23 cellular contexts compared by ENCODE assay signal in the genomic region with DNA sequence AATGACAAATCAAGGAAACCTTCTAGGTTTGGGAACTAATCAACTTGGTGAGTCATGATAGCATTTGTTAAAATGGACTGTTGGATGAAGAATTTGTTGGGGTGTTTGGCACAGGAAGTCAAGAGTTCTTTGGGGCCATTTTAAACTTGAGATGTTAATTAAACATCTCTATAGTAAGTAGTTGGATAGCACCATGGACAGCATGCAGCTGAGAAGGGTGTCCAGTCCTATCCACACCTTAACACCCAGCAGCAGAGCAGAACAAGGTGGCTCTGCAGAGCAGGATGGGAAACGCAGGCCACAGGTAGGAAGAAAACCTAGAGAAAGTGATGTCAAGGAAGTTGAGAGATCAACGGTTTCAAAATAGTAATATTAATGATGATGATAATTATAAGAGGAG. TPM values are rescaled to one million over a fixed set of nuclear protein-coding genes. Genes with fewer than 3 reads are reported as not detected.
DNase-seq lines count a peak whose midpoint lies in the region; ATAC-seq, FAIRE-seq and TF ChIP-seq lines count a peak whose summit lies in the region.
"Had no signal": no experiment of that assay in that cellular context is flagged by ENCODE, and none has a peak within 500 bp of the region (broad histone marks: within the 10 kb centered on the region; RNA-seq: fewer than 3 reads in every experiment).

No MANE protein-coding gene starts in this region.

- H3K9me3 Mint-ChIP-seq in stimulated activated naive CD8-positive, alpha-beta T cell treated with anti-CD3 and anti-CD28 coated beads, Interleukin-15, Interleukin-2, amounts not matched to agents 100 ng/mL and 50 ng/mL, for 24 hours = no peaks in the 10 kb centered on the region
- H3K9me3 Mint-ChIP-seq in stimulated activated naive CD8-positive, alpha-beta T cell treated with anti-CD3 and anti-CD28 coated beads, Interleukin-15, amount 100 ng/mL, for 72 hours = no peaks in the 10 kb centered on the region
- H3K9me3 Mint-ChIP-seq in HFFc6 = peaks cover 74% of the 10 kb centered on the region

- H4K20me1 ChIP-seq in GM12878 (ENCODE audit: control insufficient read depth, insufficient read depth) = no peaks in the 10 kb centered on the region
- no peaks in the 10 kb centered on the region for H4K20me1 ChIP-seq in PC-3 (ENCODE audit: low read length)

- no peaks in the 10 kb centered on the region for H3K9me2 ChIP-seq in PC-3 (replicated peaks; ENCODE audit: low read length)

- peak overlapping the region; percentile 3 for H3K27ac Mint-ChIP-seq in stimulated activated naive CD8-positive, alpha-beta T cell treated with anti-CD3 and anti-CD28 coated beads, Interleukin-15, Interleukin-2, amounts not matched to agents 100 ng/mL and 50 ng/mL, for 24 hours
- H3K27ac Mint-ChIP-seq in stimulated activated naive CD8-positive, alpha-beta T cell treated with anti-CD3 and anti-CD28 coated beads, Interleukin-15, amount 100 ng/mL, for 72 hours = no peak overlapping the region
- H3K27ac Mint-ChIP-seq in HFFc6 = no peak overlapping the region
- H3K27ac Mint-ChIP-seq: CD4-positive, alpha-beta memory T cell had no signal

- no peaks in the 10 kb centered on the region for H3K36me3 Mint-ChIP-seq in stimulated activated naive CD8-positive, alpha-beta T cell treated with anti-CD3 and anti-CD28 coated beads, Interleukin-15, Interleukin-2, amounts not matched to agents 100 ng/mL and 50 ng/mL, for 24 hours (ENCODE audit: low read depth)
- H3K36me3 Mint-ChIP-seq in HFFc6 (ENCODE audit: low read depth) = 0 out of 2 replicates have a peak, but pooled peaks cover 8% of the 10 kb centered on the region
- H3K36me3 Mint-ChIP-seq: CD4-positive, alpha-beta memory T cell had no signal

- H3K36me3 ChIP-seq in GM12878 (ENCODE audit: control insufficient read depth in 2 of 2, insufficient read depth in 2 of 2, low read length in 1 of 2) (no peaks in the 10 kb centered on the region), PC-3 (ENCODE audit: low read depth, low read length) (no peaks in the 10 kb centered on the region)

- H3K9me3 ChIP-seq in GM12878 (replicated peaks; ENCODE audit: control insufficient read depth, insufficient read depth, low read length) (no peaks in the 10 kb centered on the region), PC-3 (ENCODE audit: low read length) (no peaks in the 10 kb centered on the region)

- H3K4me2 ChIP-seq in GM12878 (ENCODE audit: control insufficient read depth, insufficient read depth) = no peak overlapping the region
- H3K4me2 ChIP-seq in PC-3 (ENCODE audit: low read length) = no peak overlapping the region

- no peak for ATAC-seq in stimulated activated naive CD8-positive, alpha-beta T cell treated with anti-CD3 and anti-CD28 coated beads, Interleukin-15, amount 100 ng/mL, for 72 hours
- ATAC-seq in GM12878 = no peak
- ATAC-seq in PC-3 = no peak
- ATAC-seq in GM19452 (IDR thresholded peaks at IDR 0.05; ENCODE audit: unreplicated experiment) = no peak

- no TSS peak for BruUV-seq in GM12878 (replicated peaks; lab: Mats Ljungman, UMichigan)
- no TSS peak for BruUV-seq in PC-3 (replicated peaks; lab: Mats Ljungman, UMichigan)

- TF ChIP-seq CTCF in GM12878 (IDR thresholded peaks at IDR 0.05 in 2 of 3, conservative IDR thresholded peaks at IDR 0.05 in 1 of 3; ENCODE audit: control insufficient read depth in 2 of 3, extremely low read depth in 1 of 3, insufficient read depth in 1 of 3, low read depth in 3 of 3, low read length in 3 of 3) (no peak), PC-3 (conservative IDR thresholded peaks at IDR 0.05; ENCODE audit: low read depth, low read length) (no peak), HFFc6 (IDR thresholded peaks at IDR 0.05) (no peak)

- CTCF ChIA-PET in GM12878 (lab: Yijun Ruan, JAX) = no interaction called here
- CTCF ChIA-PET in PC-3 (lab: Charles Lee) = no interaction called here

- SMC1A ChIA-PET in GM12878 (lab: Charles Lee; ENCODE audit: uncharacterized antibody, unreplicated experiment) = interaction anchor here (0.6 kb wide), 1 partner anchor 24 kb away, joined by 3 read pairs; no protein-coding TSS in a partner anchor

- H3K4me1 ChIP-seq in GM12878 (ENCODE audit: control insufficient read depth, insufficient read depth, low read length) (no peaks in the 10 kb centered on the region), PC-3 (ENCODE audit: insufficient read depth, low read length) (no peaks in the 10 kb centered on the region)

- WGBS in GM12878 (ENCODE audit: insufficient coverage, insufficient replicate concordance, low lambda C conversion rate, missing lambda C conversion rate) = 59% methylated on average over 2 of the region's 2 CpGs

- H3K9ac ChIP-seq in GM12878 (ENCODE audit: control insufficient read depth, insufficient read depth, low read length) = no peak overlapping the region
- no peak overlapping the region for H3K9ac ChIP-seq in PC-3 (ENCODE audit: low read length)

- no peak overlapping the region for H3K27ac ChIP-seq in GM12878 (ENCODE audit: control insufficient read depth, insufficient read depth)
- H3K27ac ChIP-seq in PC-3 (ENCODE audit: low read length) = no peak overlapping the region
- H3K27ac ChIP-seq: 22Rv1 had no signal

- TF ChIP-seq RAD21 in Ishikawa (IDR thresholded peaks at IDR 0.05; ENCODE audit: low read depth) (no peak), GM12878 (IDR thresholded peaks at IDR 0.05; ENCODE audit: insufficient read depth, low read depth, low read length) (no peak)

- no peaks in the 10 kb centered on the region for H3K79me2 ChIP-seq in GM12878 (ENCODE audit: control insufficient read depth, insufficient read depth, low read length)
- H3K79me2 ChIP-seq in PC-3 (ENCODE audit: low read length) = no peaks in the 10 kb centered on the region

- FAIRE-seq in GM12878 (lab: Jason Lieb, UNC) = no peak
- FAIRE-seq: A204.1, GM12891, GM18507, H54 had no signal

- no peak overlapping the region for H3K4me3 Mint-ChIP-seq in stimulated activated naive CD8-positive, alpha-beta T cell treated with anti-CD3 and anti-CD28 coated beads, Interleukin-15, Interleukin-2, amounts not matched to agents 100 ng/mL and 50 ng/mL, for 24 hours
- H3K4me3 Mint-ChIP-seq in stimulated activated naive CD8-positive, alpha-beta T cell treated with anti-CD3 and anti-CD28 coated beads, Interleukin-15, amount 100 ng/mL, for 72 hours = no peak overlapping the region
- H3K4me3 Mint-ChIP-seq in HFFc6 = no peak overlapping the region
- H3K4me3 Mint-ChIP-seq: CD4-positive, alpha-beta memory T cell had no signal

- no peak for TF ChIP-seq EP300 in Ishikawa (IDR thresholded peaks at IDR 0.05; ENCODE audit: borderline replicate concordance)
- no peak for TF ChIP-seq EP300 in GM12878 (IDR thresholded peaks at IDR 0.05; ENCODE audit: borderline replicate concordance in 1 of 2, control insufficient read depth in 1 of 2, low read depth in 2 of 2, low read length in 2 of 2)

- in situ Hi-C loops in GM12878 (cut with MboI) = no loop called here

- no peaks in the 10 kb centered on the region for H3F3A ChIP-seq in PC-3 (ENCODE audit: low read length, unreplicated experiment)

- no peak overlapping the region for H2AFZ ChIP-seq in GM12878 (ENCODE audit: control insufficient read depth, low read depth, low read length)
- H2AFZ ChIP-seq in PC-3 (ENCODE audit: low read length) = no peak overlapping the region

- H3K27me3 Mint-ChIP-seq in stimulated activated naive CD8-positive, alpha-beta T cell treated with anti-CD3 and anti-CD28 coated beads, Interleukin-15, Interleukin-2, amounts not matched to agents 100 ng/mL and 50 ng/mL, for 24 hours = peaks cover 19% of the 10 kb centered on the region
- peaks cover 16% of the 10 kb centered on the region for H3K27me3 Mint-ChIP-seq in stimulated activated naive CD8-positive, alpha-beta T cell treated with anti-CD3 and anti-CD28 coated beads, Interleukin-15, amount 100 ng/mL, for 72 hours
- H3K27me3 Mint-ChIP-seq in HFFc6 (ENCODE audit: insufficient read depth) = no peaks in the 10 kb centered on the region; the same call in 1 of the 2 replicates

- intact Hi-C loops in GM12878 (cut with micrococcal nuclease; ENCODE audit: unreplicated experiment) = no loop called here
- intact Hi-C loops in PC-3 (cut with micrococcal nuclease) = no loop called here

- H3K27me3 ChIP-seq in GM12878 (replicated peaks in 1 of 2; ENCODE audit: control insufficient read depth in 2 of 2, insufficient read depth in 2 of 2, low read length in 1 of 2) = no peaks in the 10 kb centered on the region
- H3K27me3 ChIP-seq in PC-3 (ENCODE audit: low read length) = no peaks in the 10 kb centered on the region

- POLR2A ChIA-PET in GM12878 (lab: Charles Lee) = no interaction called here
- POLR2A ChIA-PET in PC-3 (lab: Charles Lee; ENCODE audit: unreplicated experiment) = no interaction called here

- no peak for DNase-seq in stimulated activated naive CD8-positive, alpha-beta T cell treated with anti-CD3 and anti-CD28 coated beads, Interleukin-15, amount 100 ng/mL, for 72 hours
- DNase-seq in GM12878 (ENCODE audit: low read depth, low spot score) = no peak
- DNase-seq in renal cortical epithelial cell (ENCODE audit: low read depth) = peak; percentile 2
- no peak for DNase-seq in PC-3
- DNase-seq in HFFc6 = no peak
- DNase-seq: ACHN; C1 segment of cervical spinal cord; Calu3; CD4-positive, alpha-beta memory T cell; COR-L47; DND-41; GDM1; GOT3; HCEC 1CT had no signal

- RAD21 ChIA-PET in GM12878 (lab: Charles Lee; ENCODE audit: unreplicated experiment) = no interaction called here

- no peak for TF ChIP-seq POLR2A in GM12878 (IDR thresholded peaks at IDR 0.05; ENCODE audit: low read depth, low read length)

- H3K4me3 ChIP-seq in GM12878 = no peak overlapping the region
- no peak overlapping the region for H3K4me3 ChIP-seq in PC-3 (ENCODE audit: low read length)

- no peaks in the 10 kb centered on the region for H3K4me1 Mint-ChIP-seq in stimulated activated naive CD8-positive, alpha-beta T cell treated with anti-CD3 and anti-CD28 coated beads, Interleukin-15, Interleukin-2, amounts not matched to agents 100 ng/mL and 50 ng/mL, for 24 hours (ENCODE audit: low read depth)
- H3K4me1 Mint-ChIP-seq in stimulated activated naive CD8-positive, alpha-beta T cell treated with anti-CD3 and anti-CD28 coated beads, Interleukin-15, amount 100 ng/mL, for 72 hours = no peaks in the 10 kb centered on the region
- H3K4me1 Mint-ChIP-seq in HFFc6 (ENCODE audit: low read depth) = no peaks in the 10 kb centered on the region
- H3K4me1 Mint-ChIP-seq: CD4-positive, alpha-beta memory T cell had no signal

RNA-seq across cellular contexts. Expression of gene TNR, which starts 52.5 kb away (rescaled TPM):
- not detected in 2 replicates for total RNA-seq in GM12878 (2013; cell fraction: nucleolus; rRNA removed)
- not detected in 2 replicates for total RNA-seq in GM12878 (2014; rRNA removed)
- under 0.01 TPM in 1 of 2 replicates, not detected in the other for total RNA-seq in GM12878 (2014; rRNA removed; fragmentation: Illumina TruSeq; extraction: Trizol)
- total RNA-seq in GM12878 (2021) = 0.05 TPM in 1 of 2 replicates, not detected in the other
- not detected for polyA plus RNA-seq in GM12878 (2011; ENCODE audit: low read depth)
- 0.01 TPM in 1 of 2 replicates, not detected in the other for polyA plus RNA-seq in GM12878 (2011; rRNA removed)
- polyA plus RNA-seq in GM12878 (2011; cell fraction: cytosol; rRNA removed) = under 0.01 and 0.01 TPM in 2 replicates
- polyA plus RNA-seq in GM12878 (2011; cell fraction: nucleus; rRNA removed) = 0.01 and 0.10 TPM in 2 replicates
- not detected in 2 replicates for polyA plus RNA-seq in GM12878 (2012)
- under 0.01 TPM in 1 of 2 replicates, not detected in the other for polyA plus RNA-seq in GM12878 (2014; fragmentation: Illumina TruSeq; extraction: Trizol)
- polyA plus RNA-seq in GM12878 (2014; fragmentation: Nextera tagmentation; extraction: Ambion mirVana) = not detected
- polyA plus RNA-seq in GM12878 (2014; rRNA removed) = 0.03 TPM in 1 of 2 replicates, not detected in the other
- polyA plus RNA-seq in GM12878 (2016; fragmentation: Nextera tagmentation; extraction: Ambion mirVana) = not detected
- not detected in 2 replicates for polyA minus RNA-seq in GM12878 (2011; rRNA and poly(A)+ RNA removed)
- polyA minus RNA-seq in GM12878 (2011; cell fraction: cytosol; rRNA and poly(A)+ RNA removed) = not detected in 2 replicates
- not detected in 2 replicates for polyA minus RNA-seq in GM12878 (2011; cell fraction: nucleus; rRNA and poly(A)+ RNA removed)
- total RNA-seq in renal cortical epithelial cell = not detected in 2 replicates
- not detected in 2 replicates for total RNA-seq in PC-3 (2014; rRNA removed)
- total RNA-seq in HFFc6 (2021; fragmentation: NEBNext Ultra II Directional; extraction: Animal tissue kit (Norgen Biotek cat#: 25700)) = not detected
- total RNA-seq: Calu3; CD4-positive, alpha-beta memory T cell had no signal
- polyA plus RNA-seq: BJ; CD4-positive, alpha-beta memory T cell had no signal
